ENCODE assay signal across 17 cellular contexts in genomic region chr7:1698221-1698620, GRCh38. TPM values are rescaled to one million over a fixed set of nuclear protein-coding genes. Genes with fewer than 3 reads are reported as not detected.
"Had no signal": no experiment of that assay in that cellular context is flagged by ENCODE, and none has a peak within 500 bp of the region (broad histone marks: within the 10 kb centered on the region; RNA-seq: fewer than 3 reads in every experiment).

No MANE protein-coding gene starts in this region.

- H3K27ac Mint-ChIP-seq: activated B cell treated with CpG ODN at 0.5 μM for 24 hours; activated naive CD8-positive, alpha-beta T cell treated with anti-CD3 and anti-CD28 coated beads for 36 hours; stimulated activated effector memory CD8-positive, alpha-beta T cell treated with anti-CD3 and anti-CD28 coated beads, Interleukin-12 subunit alpha, Interleukin-12 subunit beta, amount 100 ng/mL, for 72 hours; T-helper 1 cell treated with Interleukin-12 subunit alpha and Interleukin-12 subunit beta and Interleukin-4 antibody, amounts not matched to agents 30 μg/mL and 1 μg/mL, for 36 hours had no signal

- H3K27me3 Mint-ChIP-seq: activated naive CD8-positive, alpha-beta T cell treated with anti-CD3 and anti-CD28 coated beads for 36 hours had no signal

- DNase-seq: activated B cell treated with CpG ODN at 0.5 μM for 24 hours; activated CD4-positive, alpha-beta T cell treated with anti-CD3 and anti-CD28 coated beads, Interleukin-2, amount 50 U/mL, for 1 hour; activated gamma-delta T cell treated with Interleukin-2 at 50 U/mL for 16 hours; activated naive CD8-positive, alpha-beta T cell treated with anti-CD3 and anti-CD28 coated beads for 36 hours; activated T-cell treated with anti-CD3 and anti-CD28 coated beads, Interleukin-2, amount 50 U/mL, for 48 hours; esophagus squamous epithelium; foreskin fibroblast; mesenchymal stem cell had no signal

- H3K4me3 Mint-ChIP-seq: activated B cell treated with CpG ODN at 0.5 μM for 24 hours; activated naive CD8-positive, alpha-beta T cell treated with anti-CD3 and anti-CD28 coated beads for 36 hours; nephron; stimulated activated effector memory CD8-positive, alpha-beta T cell treated with anti-CD3 and anti-CD28 coated beads, Interleukin-12 subunit alpha, Interleukin-12 subunit beta, amount 100 ng/mL, for 72 hours; T-helper 1 cell treated with Interleukin-12 subunit alpha and Interleukin-12 subunit beta and Interleukin-4 antibody, amounts not matched to agents 30 μg/mL and 1 μg/mL, for 36 hours had no signal

- H3K4me1 Mint-ChIP-seq: activated B cell treated with CpG ODN at 0.5 μM for 24 hours; activated naive CD8-positive, alpha-beta T cell treated with anti-CD3 and anti-CD28 coated beads for 36 hours; stimulated activated effector memory CD8-positive, alpha-beta T cell treated with anti-CD3 and anti-CD28 coated beads, Interleukin-12 subunit alpha, Interleukin-12 subunit beta, amount 100 ng/mL, for 72 hours had no signal

- H3K4me1 ChIP-seq: pancreas, tibial artery had no signal

- H3K36me3 Mint-ChIP-seq: activated naive CD8-positive, alpha-beta T cell treated with anti-CD3 and anti-CD28 coated beads for 36 hours; stimulated activated effector memory CD8-positive, alpha-beta T cell treated with anti-CD3 and anti-CD28 coated beads, Interleukin-12 subunit alpha, Interleukin-12 subunit beta, amount 100 ng/mL, for 72 hours had no signal

- ATAC-seq: left ventricle myocardium superior; pancreas; stimulated activated effector memory CD8-positive, alpha-beta T cell treated with anti-CD3 and anti-CD28 coated beads, Interleukin-12 subunit alpha, Interleukin-12 subunit beta, amount 100 ng/mL, for 72 hours had no signal

- H3K9me3 Mint-ChIP-seq: stimulated activated effector memory CD8-positive, alpha-beta T cell treated with anti-CD3 and anti-CD28 coated beads, Interleukin-12 subunit alpha, Interleukin-12 subunit beta, amount 100 ng/mL, for 72 hours had no signal

- H3K27me3 ChIP-seq: pancreas, tibial artery had no signal

- H3K27ac ChIP-seq: dorsolateral prefrontal cortex, esophagus squamous epithelium, pancreas, SK-N-MC, skin epidermis, tibial artery had no signal

- H3K9me3 ChIP-seq: pancreas had no signal

RNA-seq across cellular contexts. Expression of gene ELFN1, which starts 28.1 kb away (rescaled TPM):
- total RNA-seq: activated B cell treated with CpG ODN at 0.5 μM for 24 hours had no signal
